Comparison of ENCODE assay signal across 14 cellular contexts in the genomic region with DNA sequence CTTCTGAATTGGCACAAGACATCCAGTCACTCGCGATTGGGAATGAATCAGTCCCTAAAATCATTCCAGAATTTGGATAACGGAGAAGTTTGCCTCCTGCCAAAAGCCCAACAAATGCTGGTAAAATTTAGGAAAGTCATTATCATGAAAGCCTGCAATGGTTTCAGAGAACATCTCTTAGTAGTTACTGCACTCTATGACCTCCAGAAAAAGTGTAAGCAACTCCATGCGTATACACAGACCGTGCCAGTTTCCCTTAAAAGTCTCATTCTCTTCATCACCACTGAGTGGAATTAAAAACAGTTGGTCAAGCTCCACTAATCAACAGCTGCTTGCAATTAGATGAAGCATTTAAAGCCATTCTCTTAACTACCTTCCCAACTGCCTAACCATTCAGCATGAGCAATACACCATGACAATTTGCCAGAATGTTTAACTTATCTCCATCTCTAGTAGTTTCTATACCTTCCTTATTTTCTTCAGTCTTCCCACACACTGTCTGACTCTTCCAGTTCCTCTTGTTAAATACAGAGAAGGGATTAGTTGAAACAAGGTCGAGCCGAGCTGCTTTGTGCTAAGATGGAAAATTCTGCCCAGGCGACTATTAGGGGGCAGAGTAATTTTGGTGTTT.
DNase-seq lines count a peak whose midpoint lies in the region; TF ChIP-seq lines count a peak whose summit lies in the region.
"Had no signal": no experiment of that assay in that cellular context is flagged by ENCODE, and none has a peak within 500 bp of the region (broad histone marks: within the 10 kb centered on the region; RNA-seq: fewer than 3 reads in every experiment).

No MANE protein-coding gene starts in this region.

- H2AFZ ChIP-seq in osteoblast (ENCODE audit: low read length) = no peak overlapping the region

- H3K9me3 ChIP-seq in osteoblast (ENCODE audit: low read depth, low read length) = no peaks in the 10 kb centered on the region
- H3K9me3 ChIP-seq in stomach = no peaks in the 10 kb centered on the region
- H3K9me3 ChIP-seq: Caco-2, spleen, thoracic aorta had no signal

- TF ChIP-seq POLR2A in stomach (IDR thresholded peaks at IDR 0.05) = no peak

- TF ChIP-seq EP300 in stomach (IDR thresholded peaks at IDR 0.05) = no peak

- H3K27ac ChIP-seq in osteoblast (ENCODE audit: low read depth, low read length) (no peak overlapping the region), stomach (no peak overlapping the region)
- H3K27ac ChIP-seq: spleen, thoracic aorta had no signal

- intact Hi-C loops in stomach (cut with DNase I; ENCODE audit: low total_unique reads) = no loop called here

- peak; percentile 48 for DNase-seq in GM03348 (ENCODE audit: low spot score)
- DNase-seq in NCI-H1105 treated with DMSO at 0.1 percent for 48 hours (lab: John Stamatoyannopoulos, UW) = peak; percentile 84
- DNase-seq in astrocyte of the hippocampus (ENCODE audit: low read depth, low spot score) = peak; percentile 7
- DNase-seq in osteoblast (ENCODE audit: insufficient read length, low spot score, missing footprints) = peak; percentile 53
- DNase-seq in iPS-NIHi7 (ENCODE audit: extremely low spot score) = no peak
- no peak for DNase-seq in NOMO-1 treated with DMSO at 0.1 percent for 48 hours (lab: John Stamatoyannopoulos, UW; ENCODE audit: unreplicated experiment)
- no peak for DNase-seq in stomach
- DNase-seq: activated CD4-positive, alpha-beta T cell treated with anti-CD3 and anti-CD28 coated beads for 4 hours; Caco-2; dermis blood vessel endothelial cell; left colon; NCI-H510A treated with DMSO at 0.1 percent for 48 hours; spleen had no signal

- no peaks in the 10 kb centered on the region for H3K27me3 ChIP-seq in osteoblast (ENCODE audit: insufficient read depth, low read length)
- no peaks in the 10 kb centered on the region for H3K27me3 ChIP-seq in stomach
- H3K27me3 ChIP-seq: spleen had no signal

- H3K4me1 ChIP-seq in osteoblast (ENCODE audit: insufficient read depth, low read length) (peaks cover 15% of the 10 kb centered on the region), stomach (peaks cover 0 to 7% (median 0%) of the 10 kb centered on the region in 4 donors)

- H3K79me2 ChIP-seq in osteoblast (ENCODE audit: insufficient read depth, low read length) = no peaks in the 10 kb centered on the region

- no peaks in the 10 kb centered on the region for H4K20me1 ChIP-seq in osteoblast (ENCODE audit: insufficient read depth, low read length)

- peak overlapping the region; percentile 3 for H3K4me2 ChIP-seq in osteoblast (ENCODE audit: insufficient read depth, low read length)

- H3K36me3 ChIP-seq in osteoblast (ENCODE audit: insufficient read depth, low read length) (no peaks in the 10 kb centered on the region), stomach (no peaks in the 10 kb centered on the region)
- H3K36me3 ChIP-seq: spleen, thoracic aorta had no signal

- WGBS in stomach, 5 donors = 61 to 77% (median 73%) methylated on average over 8 of the region's 8 CpGs

- H3K4me3 ChIP-seq in osteoblast (ENCODE audit: insufficient read depth, low read length) (no peak overlapping the region), stomach (no peak overlapping the region)
- H3K4me3 ChIP-seq: spleen, thoracic aorta had no signal

- TF ChIP-seq CTCF in osteoblast (IDR thresholded peaks at IDR 0.05; ENCODE audit: extremely low read depth, low read depth, low read length) (no peak), stomach (IDR thresholded peaks at IDR 0.05) (no peak)

Comparison
In these comparisons a context has a peak if more than half of its experiments do, and no peak if none do; other contexts are left out.
1. DNase-seq: peak in GM03348 (single experiment), NCI-H1105 treated with DMSO at 0.1 percent for 48 hours (single experiment), astrocyte of the hippocampus (single experiment) and osteoblast (single experiment); none in iPS-NIHi7 (single experiment), NOMO-1 treated with DMSO at 0.1 percent for 48 hours (single experiment) and stomach (single experiment).